ENCODE assay signal across 9 cellular contexts in the genomic region with DNA sequence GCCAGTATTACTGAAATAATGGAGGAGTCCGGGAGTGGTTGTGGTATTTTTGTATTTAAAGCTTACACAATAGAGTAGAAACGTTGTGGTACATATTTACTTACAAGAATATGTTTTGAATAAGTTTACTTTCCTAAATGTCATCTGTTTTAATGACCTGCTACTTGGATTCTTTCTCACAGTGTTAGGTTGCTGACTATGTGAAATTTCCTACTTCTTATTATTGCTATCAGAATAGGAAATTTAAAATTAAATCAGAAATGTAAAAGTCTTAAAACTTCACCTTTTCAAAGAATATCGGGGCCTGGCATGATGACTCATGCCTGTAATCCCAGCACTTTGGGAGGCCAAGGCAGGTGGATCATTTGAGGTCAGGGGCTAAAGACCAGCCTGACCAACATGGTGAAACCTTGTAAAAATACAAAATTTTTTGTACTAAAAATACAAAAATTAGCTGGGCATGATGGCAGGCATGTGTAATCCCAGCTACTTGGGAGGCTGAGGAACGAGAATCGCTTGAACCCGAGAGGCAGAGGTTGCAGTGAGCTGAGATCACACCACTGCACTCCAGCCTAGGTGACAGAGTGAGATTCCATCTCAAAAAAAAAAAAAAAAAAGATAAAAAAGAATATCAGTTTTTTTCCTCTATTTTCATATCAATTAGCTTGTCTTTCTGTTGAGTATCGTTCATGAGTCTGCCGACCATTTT.
A peak's percentile ranks its signal among the peaks of the same experiment; 100 is the strongest.
DNase-seq lines count a peak whose midpoint lies in the region; ATAC-seq and TF ChIP-seq lines count a peak whose summit lies in the region.
"Had no signal": no experiment of that assay in that cellular context is flagged by ENCODE, and none has a peak within 500 bp of the region (broad histone marks: within the 10 kb centered on the region; RNA-seq: fewer than 3 reads in every experiment).

No MANE protein-coding gene starts in this region.

- H3K36me3 ChIP-seq in CD8-positive, alpha-beta T cell (ENCODE audit: insufficient read depth, low read length): no peaks in the 10 kb centered on the region
- H3K36me3 ChIP-seq in MM.1S (replicated peaks; ENCODE audit: insufficient read depth, low read length): no peaks in the 10 kb centered on the region

- peaks cover 3% of the 10 kb centered on the region for H3K36me3 Mint-ChIP-seq in CD8-positive, alpha-beta T cell
- no peaks in the 10 kb centered on the region for H3K36me3 Mint-ChIP-seq in MCF 10A (ENCODE audit: insufficient read depth, unreplicated experiment)
- H3K36me3 Mint-ChIP-seq in natural killer cell: no peaks in the 10 kb centered on the region
- H3K36me3 Mint-ChIP-seq: IgD-negative memory B cell had no signal

- DNase-seq in CD8-positive, alpha-beta T cell: no peak
- DNase-seq in MM.1S: no peak
- DNase-seq in MCF 10A (ENCODE audit: unreplicated experiment): peak; percentile 58
- DNase-seq in natural killer cell: no peak
- DNase-seq in GM19238 (ENCODE audit: insufficient read length, low spot score): no peak
- no peak for DNase-seq in head of caudate nucleus
- DNase-seq in RPMI8226: no peak

- peaks cover 7% of the 10 kb centered on the region; the same call in 1 of the 2 replicates for H3K79me2 ChIP-seq in MM.1S (ENCODE audit: low read length)

- H3K4me3 Mint-ChIP-seq in CD8-positive, alpha-beta T cell: peak overlapping the region; percentile 18
- H3K4me3 Mint-ChIP-seq in MCF 10A (ENCODE audit: unreplicated experiment) (no peak overlapping the region), natural killer cell (peak overlapping the region; percentile 31)

- H3K9me2 ChIP-seq in MM.1S (replicated peaks; ENCODE audit: insufficient read depth, low read length): no peaks in the 10 kb centered on the region

- no peak overlapping the region for H3K4me3 ChIP-seq in CD8-positive, alpha-beta T cell (ENCODE audit: low read depth, low read length)
- no peak overlapping the region for H3K4me3 ChIP-seq in MM.1S (ENCODE audit: low read length)

- peaks cover 39% of the 10 kb centered on the region for H3K4me1 Mint-ChIP-seq in CD8-positive, alpha-beta T cell (ENCODE audit: low read depth)
- H3K4me1 Mint-ChIP-seq in MCF 10A (ENCODE audit: insufficient read depth, unreplicated experiment) (peaks cover 28% of the 10 kb centered on the region), natural killer cell (peaks cover 28 to 29% of the 10 kb centered on the region in 2 donors)

- H3F3A ChIP-seq in MM.1S (ENCODE audit: insufficient read depth, low read length): peaks cover 24% of the 10 kb centered on the region

- H3K27ac ChIP-seq in CD8-positive, alpha-beta T cell (ENCODE audit: low read depth, low read length): no peak overlapping the region
- peak overlapping the region; percentile 88; the same call in 1 of the 2 replicates for H3K27ac ChIP-seq in MM.1S (ENCODE audit: low read length)

- CTCF ChIA-PET in CD8-positive, alpha-beta T cell (lab: Charles Lee): interaction anchor here (1.0 to 1.3 kb wide), 2 partner anchors 14 to 72 kb away, joined by 3 read pairs; no protein-coding TSS in a partner anchor
- CTCF ChIA-PET in MCF 10A (lab: Yijun Ruan, JAX): interaction anchor here (0.5 to 3.8 kb wide), 7 partner anchors 32 to 749 kb away, joined by 3 to 23 read pairs (median 3); no protein-coding TSS in a partner anchor

- no peak for ATAC-seq in CD8-positive, alpha-beta T cell
- no peak for ATAC-seq in natural killer cell
- no peak for ATAC-seq in HG03135 (IDR thresholded peaks at IDR 0.05; ENCODE audit: unreplicated experiment)

- no peaks in the 10 kb centered on the region for H3K27me3 ChIP-seq in CD8-positive, alpha-beta T cell (ENCODE audit: insufficient read depth, low read length)
- no peaks in the 10 kb centered on the region for H3K27me3 ChIP-seq in MM.1S (replicated peaks; ENCODE audit: insufficient read depth, low read length)

- H3K27me3 Mint-ChIP-seq in CD8-positive, alpha-beta T cell (ENCODE audit: low read depth): no peaks in the 10 kb centered on the region
- no peaks in the 10 kb centered on the region for H3K27me3 Mint-ChIP-seq in MCF 10A (ENCODE audit: insufficient read depth, unreplicated experiment)
- H3K27me3 Mint-ChIP-seq in natural killer cell (ENCODE audit: low read depth in 2 of 2): no peaks in the 10 kb centered on the region
- H3K27me3 Mint-ChIP-seq: IgD-negative memory B cell had no signal

- intact Hi-C loops in CD8-positive, alpha-beta T cell (cut with DNase I, micrococcal nuclease): no loop called here
- intact Hi-C loops in MCF 10A (cut with micrococcal nuclease): no loop called here
- intact Hi-C loops in natural killer cell (cut with micrococcal nuclease): loop anchor here (10.0 kb wide), 1 partner anchor 610 kb away; a partner anchor contains a TSS
- intact Hi-C loops in head of caudate nucleus (cut with DNase I): no loop called here

- H3K9me3 ChIP-seq in CD8-positive, alpha-beta T cell (ENCODE audit: low read length): no peaks in the 10 kb centered on the region
- H3K9me3 ChIP-seq in MM.1S (replicated peaks; ENCODE audit: insufficient read depth, low read length): no peaks in the 10 kb centered on the region

- peak overlapping the region; percentile 78 for H3K27ac Mint-ChIP-seq in CD8-positive, alpha-beta T cell
- H3K27ac Mint-ChIP-seq in MCF 10A (ENCODE audit: low read depth, unreplicated experiment): peak overlapping the region; percentile 93
- H3K27ac Mint-ChIP-seq in natural killer cell: peak overlapping the region; percentile 51 to 93

- no peak for TF ChIP-seq CTCF in CD8-positive, alpha-beta T cell (IDR thresholded peaks at IDR 0.05)
- no peak for TF ChIP-seq CTCF in MM.1S (IDR thresholded peaks at IDR 0.05; ENCODE audit: low read length)
- no peak for TF ChIP-seq CTCF in MCF 10A (IDR thresholded peaks at IDR 0.05; ENCODE audit: unreplicated experiment)
- no peak for TF ChIP-seq CTCF in natural killer cell (IDR thresholded peaks at IDR 0.05)

- H2AFZ ChIP-seq in MM.1S (ENCODE audit: low read length): no peak overlapping the region

- POLR2A ChIA-PET in CD8-positive, alpha-beta T cell (lab: Charles Lee): interaction anchor here (0.9 to 1.1 kb wide), 3 partner anchors 12 to 53 kb away, joined by 3 to 7 read pairs (median 3); no protein-coding TSS in a partner anchor
- POLR2A ChIA-PET in MCF 10A (lab: Yijun Ruan, JAX): interaction anchor here (0.6 to 11.0 kb wide), 16 partner anchors 14 to 607 kb away, joined by 3 to 720 read pairs (median 8); a partner anchor contains a TSS

- no TSS peak for BruUV-seq in MCF 10A (replicated peaks; lab: Mats Ljungman, UMichigan)

- H4K20me1 ChIP-seq in MM.1S (ENCODE audit: insufficient read depth, low read length): no peaks in the 10 kb centered on the region

- H3K4me2 ChIP-seq in MM.1S (ENCODE audit: low read depth, low read length): 0 out of 2 replicates have a peak overlapping the region, but pooled peaks have one; percentile 78

- H3K9ac ChIP-seq in MM.1S (ENCODE audit: low read length): no peak overlapping the region

- peaks cover 35% of the 10 kb centered on the region for H3K4me1 ChIP-seq in CD8-positive, alpha-beta T cell (ENCODE audit: insufficient read depth, low read length)
- H3K4me1 ChIP-seq in MM.1S (ENCODE audit: low read length): peaks cover 23% of the 10 kb centered on the region

- no peaks in the 10 kb centered on the region for H3K9me3 Mint-ChIP-seq in CD8-positive, alpha-beta T cell
- H3K9me3 Mint-ChIP-seq in MCF 10A (ENCODE audit: unreplicated experiment): no peaks in the 10 kb centered on the region
- H3K9me3 Mint-ChIP-seq in natural killer cell: no peaks in the 10 kb centered on the region
- H3K9me3 Mint-ChIP-seq: IgD-negative memory B cell had no signal
